In genomic region chr3:39176025-39176714, GRCh38 we compare ENCODE assay signal across 11 cellular contexts. TPM values are rescaled to one million over a fixed set of nuclear protein-coding genes. Genes with fewer than 3 reads are reported as not detected.
DNase-seq lines count a peak whose midpoint lies in the region; ATAC-seq and TF ChIP-seq lines count a peak whose summit lies in the region.
"Had no signal": no experiment of that assay in that cellular context is flagged by ENCODE, and none has a peak within 500 bp of the region (broad histone marks: within the 10 kb centered on the region; RNA-seq: fewer than 3 reads in every experiment).

No MANE protein-coding gene starts in this region.

- H3K9me3 ChIP-seq in right atrium auricular region: no peaks in the 10 kb centered on the region
- H3K9me3 ChIP-seq in neural progenitor cell (ENCODE audit: low read depth): no peaks in the 10 kb centered on the region
- no peaks in the 10 kb centered on the region for H3K9me3 ChIP-seq in vagina
- H3K9me3 ChIP-seq in BE2C: no peaks in the 10 kb centered on the region

- peaks cover 0 to 42% of the 10 kb centered on the region in 2 donors for H3K4me1 ChIP-seq in right atrium auricular region
- peaks cover 23% of the 10 kb centered on the region for H3K4me1 ChIP-seq in neural progenitor cell
- H3K4me1 ChIP-seq in vagina: peaks cover 36% of the 10 kb centered on the region
- peaks cover 4% of the 10 kb centered on the region; the same call in 1 of the 2 replicates for H3K4me1 ChIP-seq in BE2C

- H3F3A ChIP-seq in neural progenitor cell (ENCODE audit: low read depth): peaks cover 23% of the 10 kb centered on the region

- no peak for TF ChIP-seq CTCF in right atrium auricular region (IDR thresholded peaks at IDR 0.05)
- no peak for TF ChIP-seq CTCF in dorsolateral prefrontal cortex (IDR thresholded peaks at IDR 0.05 in 54 of 56, conservative IDR thresholded peaks at IDR 0.05 in 2 of 56; ENCODE audit: low read depth in 1 of 56, partially characterized antibody in 56 of 56)
- TF ChIP-seq CTCF in neural progenitor cell (IDR thresholded peaks at IDR 0.05): no peak
- TF ChIP-seq CTCF in vagina (IDR thresholded peaks at IDR 0.05): no peak
- TF ChIP-seq CTCF in BE2C (IDR thresholded peaks at IDR 0.05; ENCODE audit: low read depth, low read length): no peak

- peak overlapping the region; percentile 20 for H3K4me3 Mint-ChIP-seq in neural progenitor cell

- no peak for DNase-seq in right atrium auricular region (ENCODE audit: low spot score)
- no peak for DNase-seq in left ventricle myocardium superior
- DNase-seq in dorsolateral prefrontal cortex: no peak
- DNase-seq in neural progenitor cell (ENCODE audit: low spot score): no peak
- no peak for DNase-seq in vagina (ENCODE audit: extremely low spot score in 2 of 2)
- DNase-seq in BE2C: no peak
- no peak for DNase-seq in T1000 (lab: John Stamatoyannopoulos, UW)
- no peak for DNase-seq in NCI-H510A (lab: John Stamatoyannopoulos, UW)
- DNase-seq: NCI-H226, SW 1271 had no signal

- no peaks in the 10 kb centered on the region for H3K79me2 ChIP-seq in neural progenitor cell (ENCODE audit: low read depth)

- peaks cover 4% of the 10 kb centered on the region for H3K9me3 Mint-ChIP-seq in neural progenitor cell

- H3K27ac Mint-ChIP-seq in neural progenitor cell: peak overlapping the region; percentile 73

- peak overlapping the region; percentile 84 to 94 for H3K27ac ChIP-seq in right atrium auricular region
- peak overlapping the region in 57 of 59 donors; percentile 58 to 98 (median 92) for H3K27ac ChIP-seq in dorsolateral prefrontal cortex
- no peak overlapping the region for H3K27ac ChIP-seq in neural progenitor cell
- peak overlapping the region; percentile 91 for H3K27ac ChIP-seq in vagina

- no peaks in the 10 kb centered on the region for H3K36me3 Mint-ChIP-seq in neural progenitor cell

- H3K27me3 ChIP-seq in right atrium auricular region: no peaks in the 10 kb centered on the region
- H3K27me3 ChIP-seq in dorsolateral prefrontal cortex: no peaks in the 10 kb centered on the region
- peaks cover 17% of the 10 kb centered on the region for H3K27me3 ChIP-seq in neural progenitor cell
- no peaks in the 10 kb centered on the region for H3K27me3 ChIP-seq in vagina
- H3K27me3 ChIP-seq in BE2C: no peaks in the 10 kb centered on the region

- H3K27me3 Mint-ChIP-seq in neural progenitor cell (ENCODE audit: insufficient read depth, low read depth): peaks cover 10% of the 10 kb centered on the region

- no peaks in the 10 kb centered on the region for H4K20me1 ChIP-seq in neural progenitor cell (ENCODE audit: low read depth)

- no peak for ATAC-seq in left ventricle myocardium superior

- H3K36me3 ChIP-seq in right atrium auricular region (no peaks in the 10 kb centered on the region), neural progenitor cell (no peaks in the 10 kb centered on the region), vagina (no peaks in the 10 kb centered on the region), BE2C (no peaks in the 10 kb centered on the region)

- H3K9ac ChIP-seq in neural progenitor cell: no peak overlapping the region

- no peak for TF ChIP-seq POLR2A in vagina (IDR thresholded peaks at IDR 0.05)

- H3K4me3 ChIP-seq in right atrium auricular region (no peak overlapping the region), dorsolateral prefrontal cortex (no peak overlapping the region), neural progenitor cell (no peak overlapping the region), vagina (no peak overlapping the region), BE2C (ENCODE audit: low read depth, low read length) (no peak overlapping the region)
- H3K4me3 ChIP-seq: skin epidermis had no signal

- H2AFZ ChIP-seq in neural progenitor cell (replicated peaks): no peak overlapping the region

- intact Hi-C loops in left ventricle myocardium superior (cut with micrococcal nuclease) (no loop called here), dorsolateral prefrontal cortex (cut with DNase I) (no loop called here), vagina (cut with DNase I) (no loop called here)

- H3K4me2 ChIP-seq in neural progenitor cell: no peak overlapping the region

- peaks cover 50% of the 10 kb centered on the region for H3K4me1 Mint-ChIP-seq in neural progenitor cell

RNA-seq across cellular contexts. Expression of gene XIRP1, which starts 16.2 kb away (rescaled TPM):
- total RNA-seq in right atrium auricular region: 1,000 to 10,000 TPM in 1 of 2 donors, 100 to 1,000 TPM in 1; 319 to 1,274 TPM
- 263 TPM for total RNA-seq in left ventricle myocardium superior
- under 1 TPM in 41 of 120 experiments, not detected in 79; 0.06 to 0.38 (median 0.17) TPM for total RNA-seq in dorsolateral prefrontal cortex
- not detected in 2 replicates for total RNA-seq in neural progenitor cell (ENCODE audit: low replicate concordance)
- not detected for total RNA-seq in vagina
- not detected for polyA plus RNA-seq in BE2C (2012; ENCODE audit: insufficient read depth, insufficient read length, low read depth)

RNA-seq across cellular contexts. Expression of gene CSRNP1, which starts 22.8 kb away (rescaled TPM):
- 10 to 100 TPM; 48.0 to 49.5 TPM for total RNA-seq in right atrium auricular region
- total RNA-seq in left ventricle myocardium superior: 11.2 TPM
- 10 to 100 TPM; 10.1 to 52.4 (median 18.1) TPM for total RNA-seq in dorsolateral prefrontal cortex
- 1.9 and 6.5 TPM in 2 replicates for total RNA-seq in neural progenitor cell (ENCODE audit: low replicate concordance)
- 99.7 TPM for total RNA-seq in vagina
- polyA plus RNA-seq in BE2C (2012; ENCODE audit: insufficient read depth, insufficient read length, low read depth): 36.7 TPM

Comparison
In these comparisons a context has a peak if more than half of its experiments do, and no peak if none do; other contexts are left out.
1. RNA of gene XIRP1, which starts 16.2 kb away (total RNA-seq): 319 to 1,274 TPM in right atrium auricular region and 263 TPM in left ventricle myocardium superior (single experiment); 0.06 to 0.38 TPM in dorsolateral prefrontal cortex, not detected in neural progenitor cell and not detected in vagina (single experiment); every median in the first group is over 100 times any median in the second.